ENCODE assay signal across 8 cellular contexts in the genomic region with DNA sequence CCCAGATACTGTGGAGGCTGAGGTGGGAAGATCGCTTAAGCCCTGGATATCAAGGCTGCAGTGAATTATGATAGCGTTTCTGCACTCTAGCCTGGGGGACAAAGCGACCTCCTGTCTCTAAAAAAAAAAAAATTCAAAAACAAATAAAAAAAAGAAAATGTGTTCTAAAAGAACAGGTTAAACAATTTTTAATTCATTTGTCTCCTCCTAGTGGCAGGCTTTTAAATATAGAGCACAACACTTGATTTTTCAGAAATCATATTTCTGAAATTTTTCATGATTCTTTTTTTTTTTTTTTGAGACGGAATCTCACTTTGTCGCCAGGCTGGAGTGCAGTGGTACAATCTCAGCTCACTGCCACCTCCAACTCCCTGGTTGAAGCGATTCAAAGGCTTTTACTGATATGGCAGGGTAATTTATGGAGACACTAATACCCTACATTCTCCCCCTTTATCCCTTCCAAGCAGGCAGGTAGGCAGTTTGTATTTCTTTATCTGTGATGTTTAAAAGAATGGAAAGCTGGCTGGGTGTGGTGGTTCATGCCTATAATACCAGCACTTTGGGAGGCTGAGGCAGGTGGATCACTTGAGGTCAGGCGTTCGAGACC. TPM values are rescaled to one million over a fixed set of nuclear protein-coding genes. Genes with fewer than 3 reads are reported as not detected.
DNase-seq lines count a peak whose midpoint lies in the region; ATAC-seq, FAIRE-seq and TF ChIP-seq lines count a peak whose summit lies in the region.

No MANE protein-coding gene starts in this region.

- no peaks in the 10 kb centered on the region for H3K36me3 Mint-ChIP-seq in activated CD4-positive, alpha-beta T cell treated with anti-CD3 and anti-CD28 coated beads, Interleukin-2, amount 10 ng/mL, durations not matched to agents 7 days and 5 days (ENCODE audit: low read depth)

- no peak for FAIRE-seq in GM12891 (lab: Jason Lieb, UNC)

- peaks cover 6% of the 10 kb centered on the region for H3K27me3 Mint-ChIP-seq in activated CD4-positive, alpha-beta T cell treated with anti-CD3 and anti-CD28 coated beads, Interleukin-2, amount 10 ng/mL, durations not matched to agents 7 days and 5 days

- no peak for ATAC-seq in HG03139 (IDR thresholded peaks at IDR 0.05; ENCODE audit: unreplicated experiment)

- TF ChIP-seq POLR2A in GM12891 (IDR thresholded peaks at IDR 0.05; ENCODE audit: low read depth, low read length), result no peak

- DNase-seq in AG08395 (ENCODE audit: low spot score), result peak; percentile 35
- peak; percentile 38 for DNase-seq in HCEC 1CT
- DNase-seq in SW480 (ENCODE audit: low spot score), result peak; percentile 19
- DNase-seq in iris pigment epithelial cell (ENCODE audit: low read depth), result peak; percentile 42
- DNase-seq in T1000 (lab: John Stamatoyannopoulos, UW), result no peak
- no peak for DNase-seq in activated CD4-positive, alpha-beta T cell treated with anti-CD3 and anti-CD28 coated beads, Interleukin-2, amount 10 ng/mL, durations not matched to agents 7 days and 5 days
- no peak for DNase-seq in GM12891 (ENCODE audit: insufficient read length, low spot score)

- CTCF ChIA-PET in activated CD4-positive, alpha-beta T cell treated with anti-CD3 and anti-CD28 coated beads, Interleukin-2, amount 10 ng/mL, durations not matched to agents 7 days and 5 days (lab: Charles Lee), result interaction anchor here (2.6 kb wide), 1 partner anchor 268 kb away, joined by 8 read pairs; no protein-coding TSS in a partner anchor

- H3K4me1 Mint-ChIP-seq in activated CD4-positive, alpha-beta T cell treated with anti-CD3 and anti-CD28 coated beads, Interleukin-2, amount 10 ng/mL, durations not matched to agents 7 days and 5 days, result peaks cover 11% of the 10 kb centered on the region

- POLR2A ChIA-PET in activated CD4-positive, alpha-beta T cell treated with anti-CD3 and anti-CD28 coated beads, Interleukin-2, amount 10 ng/mL, durations not matched to agents 7 days and 5 days (lab: Charles Lee), result interaction anchor here (0.6 kb wide), 1 partner anchor 1339 kb away, joined by 3 read pairs; no protein-coding TSS in a partner anchor

- H3K4me3 Mint-ChIP-seq in activated CD4-positive, alpha-beta T cell treated with anti-CD3 and anti-CD28 coated beads, Interleukin-2, amount 10 ng/mL, durations not matched to agents 7 days and 5 days, result no peak overlapping the region

- H3K9me3 Mint-ChIP-seq in activated CD4-positive, alpha-beta T cell treated with anti-CD3 and anti-CD28 coated beads, Interleukin-2, amount 10 ng/mL, durations not matched to agents 7 days and 5 days, result no peaks in the 10 kb centered on the region

- no peak overlapping the region for H3K27ac Mint-ChIP-seq in activated CD4-positive, alpha-beta T cell treated with anti-CD3 and anti-CD28 coated beads, Interleukin-2, amount 10 ng/mL, durations not matched to agents 7 days and 5 days

TF ChIP-seq in GM12891, 5 proteins besides CTCF, POLR2A, EP300 and RAD21:
- TF ChIP-seq PAX5 (IDR thresholded peaks at IDR 0.05; ENCODE audit: insufficient read depth, low read length, severe bottlenecking), result no peak
- TF ChIP-seq SPI1 (IDR thresholded peaks at IDR 0.05; ENCODE audit: low read depth, low read length), result no peak
- no peak for TF ChIP-seq POU2F2 (IDR thresholded peaks at IDR 0.05; ENCODE audit: low read depth, low read length)
- TF ChIP-seq TAF1 (IDR thresholded peaks at IDR 0.05; ENCODE audit: low read depth, low read length), result no peak
- no peak for TF ChIP-seq POLR2AphosphoS5 (IDR thresholded peaks at IDR 0.05; ENCODE audit: low read depth, low read length)

RNA-seq across cellular contexts. Expression of a gene that starts 8.7 kb away (rescaled TPM):
- 10 to 100 TPM; 85.9 to 98.7 TPM for total RNA-seq in activated CD4-positive, alpha-beta T cell treated with anti-CD3 and anti-CD28 coated beads, Interleukin-2, amount 10 ng/mL, durations not matched to agents 7 days and 5 days
- 94.0 TPM for polyA plus RNA-seq in GM12891 (2012; ENCODE audit: low read depth, missing spikeins)

RNA-seq across cellular contexts. Expression of a gene that starts 32.1 kb away (rescaled TPM):
- total RNA-seq in activated CD4-positive, alpha-beta T cell treated with anti-CD3 and anti-CD28 coated beads, Interleukin-2, amount 10 ng/mL, durations not matched to agents 7 days and 5 days, result 10 to 100 TPM; 21.6 to 21.9 TPM
- 29.9 TPM for polyA plus RNA-seq in GM12891 (2012; ENCODE audit: low read depth, missing spikeins)

Comparison
In these comparisons a context has a peak if more than half of its experiments do, and no peak if none do; other contexts are left out.
1. DNase-seq: peak in AG08395 (single experiment), HCEC 1CT (single experiment), SW480 (single experiment) and iris pigment epithelial cell (single experiment); none in T1000 (single experiment), activated CD4-positive, alpha-beta T cell treated with anti-CD3 and anti-CD28 coated beads, Interleukin-2, amount 10 ng/mL, durations not matched to agents 7 days and 5 days (single experiment) and GM12891 (single experiment).